ENCODE assay signal across 8 cellular contexts in the genomic region with DNA sequence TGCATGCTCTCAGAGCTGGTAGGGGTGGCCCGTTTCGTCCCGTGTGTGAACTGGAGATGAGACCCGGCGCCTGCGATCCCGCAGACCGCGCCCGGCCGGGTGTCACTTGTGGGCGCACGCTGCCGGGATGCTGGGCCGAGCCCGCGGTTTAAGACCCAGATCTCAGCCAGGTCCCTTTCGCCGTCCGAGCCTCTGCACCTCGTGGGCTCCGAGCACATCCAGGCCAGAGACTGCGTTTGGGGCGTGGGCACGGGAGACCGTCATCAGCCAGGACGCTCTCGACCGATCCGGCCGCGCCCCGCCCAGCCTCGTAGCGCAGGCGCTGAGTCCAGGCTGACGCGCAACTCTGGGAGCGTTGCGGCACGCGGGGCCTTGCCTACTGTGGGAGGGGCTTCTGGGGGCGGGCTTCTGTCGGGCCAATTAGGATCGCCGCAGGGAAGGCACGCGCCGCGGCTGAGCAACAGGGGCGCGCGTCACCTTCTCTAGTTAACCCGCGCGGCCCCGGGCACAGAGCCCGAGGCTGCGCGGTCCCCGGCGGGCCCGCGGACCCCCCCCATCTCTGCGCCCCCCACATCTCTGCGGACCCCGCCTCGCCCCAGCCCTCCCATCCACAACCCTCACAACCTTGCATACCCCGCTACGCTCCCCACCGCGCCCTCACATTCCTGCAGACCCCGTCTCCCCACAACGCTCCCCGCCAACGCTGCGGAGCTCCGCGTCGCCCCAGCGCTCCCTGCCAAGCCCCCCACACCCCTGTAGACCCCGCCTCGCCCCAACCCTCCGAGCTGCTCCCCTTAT.
A peak's percentile ranks its signal among the peaks of the same experiment; 100 is the strongest.
DNase-seq lines count a peak whose midpoint lies in the region; ATAC-seq and TF ChIP-seq lines count a peak whose summit lies in the region.

No MANE protein-coding gene starts in this region.

- ATAC-seq in GM19035 (IDR thresholded peaks at IDR 0.05; ENCODE audit: unreplicated experiment) (peak; percentile 78), HG03342 (IDR thresholded peaks at IDR 0.05; ENCODE audit: unreplicated experiment) (peak; percentile 79)

- H3K4me3 ChIP-seq in AG09309 (ENCODE audit: control insufficient read depth, low read depth, low read length), result peak overlapping the region; percentile 83

- no peak for TF ChIP-seq CTCF in AG09309 (IDR thresholded peaks at IDR 0.05; ENCODE audit: control insufficient read depth, insufficient read depth, low read depth, low read length, missing control alignments)

- DNase-seq in AG09309 (ENCODE audit: low read depth) (peak; percentile 82), NCI-H446 (lab: John Stamatoyannopoulos, UW) (peak; percentile 93 to 98), cerebellar nuclear complex (lab: John Stamatoyannopoulos, UW) (peak; percentile 81), kidney glomerular epithelial cell (lab: John Stamatoyannopoulos, UW) (peak; percentile 85)
- peak; percentile 98 for DNase-seq in activated CD4-positive, CD25-positive, alpha-beta regulatory T cell treated with anti-CD3 and anti-CD28 coated beads, Interleukin-2, amount 50 U/mL, for 72 hours
- DNase-seq in stimulated activated CD4-positive, alpha-beta T cell treated with anti-CD3 and anti-CD28 coated beads, Interleukin-15, amount 100 ng/mL, for 48 hours (ENCODE audit: low read depth in 2 of 2), result peak; percentile 94 to 97

Comparison
In these comparisons a context has a peak if more than half of its experiments do, and no peak if none do; other contexts are left out.
1. Peak in every context shown above with its lines: DNase-seq, ATAC-seq and H3K4me3 ChIP-seq.